Comparison of ENCODE assay signal across 8 cellular contexts in genomic region chr16:21300309-21301167, GRCh38. TPM values are rescaled to one million over a fixed set of nuclear protein-coding genes. Genes with fewer than 3 reads are reported as not detected.
DNase-seq lines count a peak whose midpoint lies in the region; ATAC-seq, FAIRE-seq and TF ChIP-seq lines count a peak whose summit lies in the region.

No MANE protein-coding gene starts in this region.

- peak overlapping the region; percentile 99 for H3K9ac ChIP-seq in keratinocyte (ENCODE audit: control insufficient read depth, extremely low read depth, insufficient read depth, low read length)

- H3K4me1 ChIP-seq in keratinocyte (ENCODE audit: control insufficient read depth, extremely low read depth, insufficient read depth, low read length) (peaks cover 21% of the 10 kb centered on the region), spleen (peaks cover 0 to 28% (median 21%) of the 10 kb centered on the region in 6 donors)

- TF ChIP-seq POLR2A in GM18505 (IDR thresholded peaks at IDR 0.05; ENCODE audit: borderline replicate concordance, extremely low read depth, insufficient read depth, insufficient read length) (peak; percentile 12), spleen (IDR thresholded peaks at IDR 0.05) (no peak)

- H3K27ac ChIP-seq in keratinocyte (ENCODE audit: control insufficient read depth, insufficient read depth, low read length) (peak overlapping the region; percentile 100), spleen (peak overlapping the region in 7 of 8 donors; percentile 15 to 72 (median 65))

- H3K9me3 ChIP-seq in keratinocyte (ENCODE audit: control insufficient read depth, low read depth, low read length), result no peaks in the 10 kb centered on the region
- H3K9me3 ChIP-seq in spleen, result no peaks in the 10 kb centered on the region

- H3K27me3 ChIP-seq in keratinocyte (ENCODE audit: control insufficient read depth, extremely low read depth, insufficient read depth, low read length), result no peaks in the 10 kb centered on the region
- H3K27me3 ChIP-seq in spleen (replicated peaks in 1 of 7), result peaks cover 0 to 32% (median 0%) of the 10 kb centered on the region in 7 donors

- ATAC-seq in GM18505 (IDR thresholded peaks at IDR 0.05; ENCODE audit: unreplicated experiment), result peak; percentile 56
- peak; percentile 55 for ATAC-seq in HG02943 (IDR thresholded peaks at IDR 0.05; ENCODE audit: low read depth, unreplicated experiment)

- dilution Hi-C loops in keratinocyte (cut with MboI; ENCODE audit: extremely low pct_ligation_motif_present, low sequenced_read_pairs), result no loop called here

- peak; percentile 100 for DNase-seq in ACHN
- DNase-seq in NCI-H187 (lab: John Stamatoyannopoulos, UW), result peak; percentile 51 to 65
- DNase-seq in T-helper 2 cell, result peak in 3 of 5 experiments; percentile 6 to 64 (median 23)
- no peak for DNase-seq in chondrocyte (ENCODE audit: low spot score)
- peak; percentile 100 for DNase-seq in keratinocyte (ENCODE audit: low read depth, low spot score)
- DNase-seq in spleen, result peak; percentile 82

- H3K9me1 ChIP-seq in keratinocyte (ENCODE audit: control insufficient read depth, extremely low read depth, insufficient read depth, low read length), result no peaks in the 10 kb centered on the region

- no peaks in the 10 kb centered on the region for H4K20me1 ChIP-seq in keratinocyte (ENCODE audit: control insufficient read depth, extremely low read depth, insufficient read depth, low read length)

- 0 to 1% (median 0%) methylated on average over 34 to 36 of the region's 36 CpGs for WGBS in spleen, 5 donors

- peak overlapping the region; percentile 92 for H3K27ac Mint-ChIP-seq in chondrocyte (ENCODE audit: unreplicated experiment)

- H2AFZ ChIP-seq in keratinocyte (ENCODE audit: control insufficient read depth, low read length), result peak overlapping the region; percentile 63

- peak; percentile 92 for FAIRE-seq in keratinocyte (lab: Jason Lieb, UNC)

- peaks cover 5% of the 10 kb centered on the region for H3K27me3 Mint-ChIP-seq in chondrocyte (ENCODE audit: low read depth)

- intact Hi-C loops in spleen (cut with DNase I; ENCODE audit: low total_unique reads), result loop anchor here (10.0 kb wide), 1 partner anchor 146 kb away; the partner anchor contains the start of genes DNAH3 and LDAF1

- peak overlapping the region; percentile 99 for H3K4me2 ChIP-seq in keratinocyte (ENCODE audit: control insufficient read depth, extremely low read depth, insufficient read depth, low read depth, low read length)

- H3K4me1 Mint-ChIP-seq in chondrocyte (ENCODE audit: low read depth), result peaks cover 30% of the 10 kb centered on the region

- no peaks in the 10 kb centered on the region for H3K9me3 Mint-ChIP-seq in chondrocyte (ENCODE audit: low read depth)

- H3K36me3 Mint-ChIP-seq in chondrocyte (ENCODE audit: low read depth), result no peaks in the 10 kb centered on the region

- H3K36me3 ChIP-seq in keratinocyte (ENCODE audit: control insufficient read depth in 2 of 2, extremely low read depth in 1 of 2, insufficient read depth in 2 of 2, low read length in 2 of 2) (no peaks in the 10 kb centered on the region), spleen (no peaks in the 10 kb centered on the region)

- H3K4me3 Mint-ChIP-seq in chondrocyte (ENCODE audit: unreplicated experiment), result peak overlapping the region; percentile 84

- H3K4me3 ChIP-seq in keratinocyte (ENCODE audit: control insufficient read depth in 2 of 3, extremely low read depth in 1 of 3, insufficient read depth in 2 of 3, low read depth in 1 of 3, low read length in 3 of 3) (peak overlapping the region; percentile 65 to 99 (median 74)), spleen (peak overlapping the region; percentile 51 to 86 (median 68))

- in situ Hi-C loops in ACHN (cut with HindIII; ENCODE audit: low pct_ligation_motif_present, low pct_unique_long_range_greater_than_20kb, low sequenced_read_pairs), result no loop called here

- peak; percentile 95 for TF ChIP-seq CTCF in chondrocyte (IDR thresholded peaks at IDR 0.05)
- peak; percentile 82 to 98 (median 91) for TF ChIP-seq CTCF in keratinocyte (optimal IDR thresholded peaks at IDR 0.05 in 1 of 3, IDR thresholded peaks at IDR 0.05 in 1 of 3, conservative IDR thresholded peaks at IDR 0.05 in 1 of 3; ENCODE audit: extremely low read depth in 1 of 3, insufficient read depth in 2 of 3, low read length in 3 of 3)
- peak; percentile 32 to 82 (median 63) for TF ChIP-seq CTCF in spleen (IDR thresholded peaks at IDR 0.05 in 8 of 11, conservative IDR thresholded peaks at IDR 0.05 in 3 of 11)

- H3K79me2 ChIP-seq in keratinocyte (ENCODE audit: control insufficient read depth, insufficient read depth, low read length), result peaks cover 25% of the 10 kb centered on the region

RNA-seq across cellular contexts. Expression of gene CRYM, which starts 22.4 kb away (rescaled TPM):
- not detected in 3 replicates for total RNA-seq in chondrocyte
- polyA plus RNA-seq in keratinocyte, result 0.10 to 0.18 TPM (median 0.17 TPM) in 3 replicates
- polyA plus RNA-seq in keratinocyte (2011; ENCODE audit: low read depth), result 6.6 TPM
- polyA plus RNA-seq in keratinocyte (2011; cell fraction: cytosol; rRNA removed), result 0.10 and 0.19 TPM in 2 replicates
- 0.73 and 1.6 TPM in 2 replicates for polyA plus RNA-seq in keratinocyte (2011; cell fraction: nucleus; rRNA removed)
- 0.16 and 2.9 TPM in 2 replicates for polyA plus RNA-seq in keratinocyte (2012; ENCODE audit: low replicate concordance)
- polyA minus RNA-seq in keratinocyte, result 0.13 to 1.2 TPM in 2 of 3 replicates, not detected in the other
- not detected for polyA minus RNA-seq in keratinocyte (2011; cell fraction: cytosol; rRNA and poly(A)+ RNA removed)
- polyA minus RNA-seq in keratinocyte (2011; cell fraction: nucleus; rRNA and poly(A)+ RNA removed), result 1.1 and 2.3 TPM in 2 replicates
- 1 to 10 TPM in 2 of 7 donors, under 1 TPM in 2, not detected in 3; 0.40 to 1.5 (median 0.93) TPM for total RNA-seq in spleen
- polyA plus RNA-seq in spleen, result under 1 TPM; 0.22 to 0.61 (median 0.26) TPM
